In the genomic region with DNA sequence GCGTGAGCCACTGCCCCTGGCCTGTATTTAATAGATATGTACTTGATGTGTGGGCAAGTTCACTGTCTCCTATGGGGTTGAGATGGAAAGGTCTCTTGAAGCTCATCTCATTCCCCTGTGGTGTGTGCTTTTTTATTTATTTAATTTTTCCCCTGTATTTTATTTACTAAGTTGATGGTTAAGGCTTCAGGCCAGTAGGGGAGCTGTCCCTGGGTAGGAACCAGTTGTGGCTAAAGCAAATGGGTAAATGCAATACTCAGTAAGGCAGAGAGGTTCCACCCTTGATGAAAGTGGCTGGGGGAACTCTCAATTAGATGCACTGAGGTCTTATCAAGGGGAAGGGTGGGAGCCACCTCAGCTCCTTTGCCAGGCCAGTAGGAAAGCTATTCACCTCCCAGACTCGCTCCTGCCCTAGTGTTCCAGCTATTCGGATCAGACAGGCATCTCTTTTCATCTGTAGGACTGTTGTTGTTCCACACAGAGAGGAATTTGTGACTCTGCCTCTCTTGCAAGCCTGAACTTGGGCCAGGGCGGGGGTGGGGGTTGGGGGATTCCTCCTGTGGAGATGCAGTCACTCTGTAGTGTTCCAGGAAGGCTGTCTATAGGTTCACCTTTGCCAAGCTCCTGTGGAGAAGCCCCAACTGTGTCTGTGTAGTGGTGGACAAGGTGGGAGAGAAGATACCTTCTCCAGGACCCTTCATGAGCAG, we compare ENCODE assay signal across 21 cellular contexts. TPM values are rescaled to one million over a fixed set of nuclear protein-coding genes. Genes with fewer than 3 reads are reported as not detected.
A peak's percentile ranks its signal among the peaks of the same experiment; 100 is the strongest.
DNase-seq lines count a peak whose midpoint lies in the region; ATAC-seq and TF ChIP-seq lines count a peak whose summit lies in the region.
"Had no signal": no experiment of that assay in that cellular context is flagged by ENCODE, and none has a peak within 500 bp of the region (broad histone marks: within the 10 kb centered on the region; RNA-seq: fewer than 3 reads in every experiment).

No MANE protein-coding gene starts in this region.

- TF ChIP-seq CTCF in RWPE1 (conservative IDR thresholded peaks at IDR 0.05; ENCODE audit: low read depth) (no peak), endodermal cell (conservative IDR thresholded peaks at IDR 0.05) (peak; percentile 66), retinal pigment epithelial cell (conservative IDR thresholded peaks at IDR 0.05; ENCODE audit: low read depth, low read length) (peak; percentile 28)

- 90 to 99% methylated on average over 2 to 4 of the region's 4 CpGs for WGBS in endodermal cell (ENCODE audit: insufficient coverage in 1 of 2, insufficient read length in 1 of 2), 2 experiments

- H3K9me3 ChIP-seq in endodermal cell (ENCODE audit: control insufficient read depth, low read length) = peaks cover 28% of the 10 kb centered on the region
- H3K9me3 ChIP-seq: body of pancreas had no signal

- H3K9me3 Mint-ChIP-seq in endodermal cell = peaks cover 36% of the 10 kb centered on the region

- H3K27me3 ChIP-seq in endodermal cell (ENCODE audit: control insufficient read depth, insufficient read depth, low read length, poor library complexity, severe bottlenecking) = no peaks in the 10 kb centered on the region
- H3K27me3 ChIP-seq: BLaER1 treated with 17β-estradiol and CSF1 and Interleukin-3, amounts not matched to agents 10 nM and 100 nM; body of pancreas had no signal

- CTCF ChIA-PET in RWPE1 (lab: Yijun Ruan, JAX) = interaction anchor here (0.6 kb wide), 1 partner anchor 476 kb away, joined by 3 read pairs; no protein-coding TSS in a partner anchor

- no peaks in the 10 kb centered on the region for H3K27me3 Mint-ChIP-seq in endodermal cell (ENCODE audit: insufficient read depth)
- H3K27me3 Mint-ChIP-seq: activated CD8-positive, alpha-beta T cell treated with anti-CD3 and anti-CD28 coated beads for 36 hours; activated naive CD4-positive, alpha-beta T cell treated with anti-CD3 and anti-CD28 coated beads, Interleukin-2, amount 50 U/mL, for 24 hours had no signal

- peaks cover 18% of the 10 kb centered on the region for H3K36me3 ChIP-seq in endodermal cell (ENCODE audit: control insufficient read depth, insufficient read depth, low read length)

- H3K4me1 ChIP-seq in endodermal cell (ENCODE audit: control insufficient read depth, insufficient read depth, low read length) = peaks cover 11% of the 10 kb centered on the region

- no peak for ATAC-seq in HG03469 (IDR thresholded peaks at IDR 0.05; ENCODE audit: unreplicated experiment)
- ATAC-seq: activated CD8-positive, alpha-beta T cell treated with anti-CD3 and anti-CD28 coated beads for 36 hours; activated T-cell treated with anti-CD3 and anti-CD28 coated beads, Interleukin-2, amount 50 U/mL, for 4 hours had no signal

- peaks cover 42% of the 10 kb centered on the region for H3K36me3 Mint-ChIP-seq in endodermal cell (ENCODE audit: low read depth)

- H3K4me1 Mint-ChIP-seq in endodermal cell = peaks cover 31% of the 10 kb centered on the region
- H3K4me1 Mint-ChIP-seq: mesothelial cell of epicardium, nephron progenitor cell had no signal

- H3K4me3 ChIP-seq in endodermal cell (ENCODE audit: low read length) (no peak overlapping the region), retinal pigment epithelial cell (ENCODE audit: low read length) (no peak overlapping the region)
- H3K4me3 ChIP-seq: BLaER1 treated with 17β-estradiol and CSF1 and Interleukin-3, amounts not matched to agents 10 nM and 100 nM; body of pancreas; psoas muscle had no signal

- no peak overlapping the region for H3K4me3 Mint-ChIP-seq in endodermal cell
- H3K4me3 Mint-ChIP-seq: activated CD8-positive, alpha-beta T cell treated with anti-CD3 and anti-CD28 coated beads for 36 hours; activated naive CD4-positive, alpha-beta T cell treated with anti-CD3 and anti-CD28 coated beads, Interleukin-2, amount 50 U/mL, for 24 hours; activated T-cell treated with anti-CD3 and anti-CD28 coated beads, Interleukin-2, amount 50 U/mL, for 4 hours; mesothelial cell of epicardium; nephron progenitor cell had no signal

- peak; percentile 53 for DNase-seq in DMS 273 (lab: John Stamatoyannopoulos, UW; ENCODE audit: unreplicated experiment)
- DNase-seq in DMS 273 treated with DMSO at 0.1 percent for 48 hours (lab: John Stamatoyannopoulos, UW) = no peak
- peak; percentile 10 for DNase-seq in RWPE1 (ENCODE audit: low spot score)
- no peak for DNase-seq in endodermal cell
- no peak for DNase-seq in retinal pigment epithelial cell (ENCODE audit: low read depth)
- no peak for DNase-seq in HuH-7.5 (ENCODE audit: low spot score)
- no peak for DNase-seq in activated gamma-delta T cell (lab: John Stamatoyannopoulos, UW)
- DNase-seq: 8988T; activated CD8-positive, alpha-beta T cell treated with anti-CD3 and anti-CD28 coated beads for 36 hours; activated T-cell treated with anti-CD3 and anti-CD28 coated beads, Interleukin-2, amount 50 U/mL, for 4 hours; body of pancreas; hypothalamus; NCI-H1048; NCI-H510A; nephron progenitor cell; psoas muscle; Right ventricle myocardium superior had no signal

- POLR2A ChIA-PET in RWPE1 (lab: Yijun Ruan, JAX; ENCODE audit: low non-redundant PET) = no interaction called here

- H3K27ac ChIP-seq in RWPE1 = no peak overlapping the region
- H3K27ac ChIP-seq in endodermal cell (ENCODE audit: low read depth, low read length) = no peak overlapping the region
- H3K27ac ChIP-seq: BLaER1 treated with 17β-estradiol and CSF1 and Interleukin-3, amounts not matched to agents 10 nM and 100 nM; psoas muscle had no signal

- no peak overlapping the region for H3K9ac ChIP-seq in endodermal cell (ENCODE audit: extremely low read depth, low read length, poor library complexity, severe bottlenecking)
- H3K9ac ChIP-seq: BLaER1 treated with 17β-estradiol and CSF1 and Interleukin-3, amounts not matched to agents 10 nM and 100 nM had no signal

- H3K27ac Mint-ChIP-seq in endodermal cell = no peak overlapping the region
- H3K27ac Mint-ChIP-seq: activated CD8-positive, alpha-beta T cell treated with anti-CD3 and anti-CD28 coated beads for 36 hours; activated naive CD4-positive, alpha-beta T cell treated with anti-CD3 and anti-CD28 coated beads, Interleukin-2, amount 50 U/mL, for 24 hours; mesothelial cell of epicardium; nephron progenitor cell had no signal

RNA-seq across cellular contexts. Expression of a gene that starts 26.1 kb away (rescaled TPM):
- total RNA-seq in endodermal cell = 10 to 100 TPM; 54.9 to 65.1 TPM
- 59.9 TPM for polyA plus RNA-seq in endodermal cell (2013, experiment 1 of 2)
- 51.3 TPM for polyA plus RNA-seq in endodermal cell (2013, experiment 2 of 2)

Comparison
In these comparisons a context has a peak if more than half of its experiments do, and no peak if none do; other contexts are left out.
1. DNase-seq: peak in DMS 273 (single experiment) and RWPE1 (single experiment); none in DMS 273 treated with DMSO at 0.1 percent for 48 hours (single experiment), endodermal cell (single experiment), retinal pigment epithelial cell (single experiment), HuH-7.5 (single experiment) and activated gamma-delta T cell (single experiment).